8 cellular contexts compared by ENCODE assay signal in the genomic region with DNA sequence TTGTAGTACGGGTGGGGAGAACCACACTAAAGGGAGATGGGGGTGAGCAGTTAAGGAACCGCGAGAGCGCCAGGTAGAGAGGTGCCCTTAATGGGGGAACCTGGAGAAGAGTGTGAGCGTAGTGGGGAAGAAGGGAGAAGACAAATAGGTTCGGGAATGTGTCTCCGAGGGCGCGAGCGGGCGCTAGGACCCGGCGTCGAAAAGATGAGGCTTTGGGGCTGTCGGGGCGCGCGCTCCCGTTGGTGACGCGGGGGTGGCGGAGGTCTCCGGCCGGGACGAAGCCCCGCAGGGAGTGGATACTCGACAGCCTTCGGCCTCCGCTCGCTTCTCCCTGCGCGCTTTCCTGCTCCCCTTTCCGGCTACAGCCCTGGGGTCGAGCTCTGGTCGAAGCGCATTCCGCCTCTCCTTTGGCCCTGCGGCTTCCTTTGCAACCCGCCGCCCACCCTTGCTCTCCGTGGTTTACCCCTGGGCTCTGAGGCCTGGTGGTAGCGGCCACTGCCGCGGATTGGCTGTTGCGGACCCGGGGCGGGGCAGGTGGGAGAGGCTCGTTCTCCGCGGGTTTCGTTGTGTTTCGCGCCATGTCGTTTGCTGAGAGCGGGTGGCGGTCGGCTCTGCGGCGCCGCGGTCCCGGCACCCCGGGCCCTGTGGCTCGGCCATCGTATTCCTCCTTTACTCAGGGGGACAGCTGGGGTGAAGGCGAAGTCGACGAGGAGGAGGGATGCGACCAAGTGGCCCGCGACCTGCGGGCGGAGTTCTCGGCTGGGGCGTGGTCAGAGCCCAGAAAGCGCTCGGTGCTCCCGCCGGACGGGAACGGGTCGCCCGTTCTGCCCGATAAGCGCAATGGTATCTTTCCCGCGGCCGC. TPM values are rescaled to one million over a fixed set of nuclear protein-coding genes. Genes with fewer than 3 reads are reported as not detected.
DNase-seq lines count a peak whose midpoint lies in the region; ATAC-seq, FAIRE-seq and TF ChIP-seq lines count a peak whose summit lies in the region.

A gene (plus strand): TSS at position 574 of the 862 bp plus-strand sequence. CDS start 5 bp downstream, at position 579.

- H3K27me3 ChIP-seq in pancreas (no peaks in the 10 kb centered on the region), thyroid gland (no peaks in the 10 kb centered on the region)

- H3K27me3 Mint-ChIP-seq in activated naive CD8-positive, alpha-beta T cell treated with anti-CD3 and anti-CD28 coated beads, Interleukin-2, amount 50 U/mL, for 24 hours, result no peaks in the 10 kb centered on the region

- intact Hi-C loops in Right ventricle myocardium inferior (cut with DNase I), result loop anchor here (2.0 to 10.0 kb wide), 2 partner anchors 541 to 893 kb away; a partner anchor contains a TSS
- intact Hi-C loops in pancreas (cut with DNase I), result no loop called here
- intact Hi-C loops in thyroid gland (cut with DNase I), result loop anchor here (10.0 kb wide), 1 partner anchor 543 kb away; a partner anchor contains a TSS

- H3K36me3 ChIP-seq in pancreas, result peaks cover 0 to 4% (median 0%) of the 10 kb centered on the region in 3 donors
- no peaks in the 10 kb centered on the region for H3K36me3 ChIP-seq in thyroid gland

- ATAC-seq in HG02840 (IDR thresholded peaks at IDR 0.05; ENCODE audit: low FRiP score, unreplicated experiment), result peak; percentile 70
- peak; percentile 66 for ATAC-seq in activated naive CD8-positive, alpha-beta T cell treated with anti-CD3 and anti-CD28 coated beads, Interleukin-2, amount 50 U/mL, for 24 hours
- ATAC-seq in Right ventricle myocardium inferior, result peak; percentile 91
- ATAC-seq in pancreas, result peak; percentile 84 to 92 (median 86)

- H3K4me3 Mint-ChIP-seq in activated naive CD8-positive, alpha-beta T cell treated with anti-CD3 and anti-CD28 coated beads, Interleukin-2, amount 50 U/mL, for 24 hours, result peak within 1 kb of the TSS; percentile 97

- TF ChIP-seq CTCF in pancreas (IDR thresholded peaks at IDR 0.05) (no peak), thyroid gland (IDR thresholded peaks at IDR 0.05) (peak in 1 of 6 experiments; percentile 3)

- H3K9me3 ChIP-seq in pancreas (no peaks in the 10 kb centered on the region), thyroid gland (no peaks in the 10 kb centered on the region)

- H3K4me3 ChIP-seq in pancreas (peak within 1 kb of the TSS; percentile 62 to 96 (median 92)), thyroid gland (replicated peaks in 1 of 3) (peak within 1 kb of the TSS; percentile 72 to 85 (median 84))

- H3K27ac Mint-ChIP-seq in activated naive CD8-positive, alpha-beta T cell treated with anti-CD3 and anti-CD28 coated beads, Interleukin-2, amount 50 U/mL, for 24 hours, result peak within 1 kb of the TSS; percentile 99

- no peak for FAIRE-seq in GM12892 (lab: Jason Lieb, UNC)
- FAIRE-seq in pancreas (lab: Jason Lieb, UNC), result no peak

- H3K9me3 Mint-ChIP-seq in activated naive CD8-positive, alpha-beta T cell treated with anti-CD3 and anti-CD28 coated beads, Interleukin-2, amount 50 U/mL, for 24 hours, result no peaks in the 10 kb centered on the region

- peaks cover 44% of the 10 kb centered on the region for H3K36me3 Mint-ChIP-seq in activated naive CD8-positive, alpha-beta T cell treated with anti-CD3 and anti-CD28 coated beads, Interleukin-2, amount 50 U/mL, for 24 hours (ENCODE audit: low read depth)

- peak; percentile 86; the same call in 1 of the 2 replicates for TF ChIP-seq POLR2A in GM12892 (IDR thresholded peaks at IDR 0.05; ENCODE audit: low read depth, low read length)
- TF ChIP-seq POLR2A in thyroid gland (IDR thresholded peaks at IDR 0.05), result peak in 1 of 2 donors; percentile 69

- H3K27ac ChIP-seq in pancreas (peak within 1 kb of the TSS; percentile 95 to 99 (median 98)), thyroid gland (peak within 1 kb of the TSS; percentile 92 to 98 (median 98))

- DNase-seq in GM12892 (ENCODE audit: insufficient read length), result peak; percentile 66
- DNase-seq in NCI-H1436 (lab: John Stamatoyannopoulos, UW), result peak; percentile 91
- peak; percentile 93 for DNase-seq in SW480 (ENCODE audit: low spot score)
- peak; percentile 92 for DNase-seq in activated naive CD8-positive, alpha-beta T cell treated with anti-CD3 and anti-CD28 coated beads, Interleukin-2, amount 50 U/mL, for 24 hours
- DNase-seq in Right ventricle myocardium inferior (ENCODE audit: missing footprints), result peak; percentile 98
- DNase-seq in pancreas, result peak; percentile 88 to 93 (median 91)
- DNase-seq in thyroid gland, result peak; percentile 91 to 94

- peaks cover 66% of the 10 kb centered on the region for H3K4me1 Mint-ChIP-seq in activated naive CD8-positive, alpha-beta T cell treated with anti-CD3 and anti-CD28 coated beads, Interleukin-2, amount 50 U/mL, for 24 hours

- H3K4me1 ChIP-seq in pancreas (peaks cover 7 to 21% (median 20%) of the 10 kb centered on the region in 3 donors), thyroid gland (peaks cover 11 to 16% of the 10 kb centered on the region in 2 donors)

- WGBS in pancreas, 2 donors, result 0% methylated on average over 71 to 88 of the region's 88 CpGs
- WGBS in thyroid gland, 2 donors, result 0 to 1% methylated on average over 26 to 63 of the region's 88 CpGs

RNA-seq across cellular contexts. Expression of the gene that starts here (rescaled TPM):
- polyA plus RNA-seq in GM12892 (2012; ENCODE audit: missing spikeins), result 29.9 TPM
- total RNA-seq in Right ventricle myocardium inferior (5.7 TPM), pancreas (1 to 10 TPM; 2.1 to 7.9 (median 3.5) TPM), thyroid gland (10 to 100 TPM; 12.4 to 19.9 (median 14.0) TPM)
- 1 to 10 TPM; 2.4 to 6.7 TPM for polyA plus RNA-seq in pancreas

Comparison
In these comparisons a context has a peak if more than half of its experiments do, and no peak if none do; other contexts are left out.
1. Peak in every context shown above with its lines: DNase-seq, ATAC-seq, H3K4me3 ChIP-seq and H3K27ac ChIP-seq.
2. intact Hi-C loops: an anchor here in Right ventricle myocardium inferior (2.0 to 10.0 kb wide) and thyroid gland (10.0 kb wide); none called in pancreas.